In the genomic region with DNA sequence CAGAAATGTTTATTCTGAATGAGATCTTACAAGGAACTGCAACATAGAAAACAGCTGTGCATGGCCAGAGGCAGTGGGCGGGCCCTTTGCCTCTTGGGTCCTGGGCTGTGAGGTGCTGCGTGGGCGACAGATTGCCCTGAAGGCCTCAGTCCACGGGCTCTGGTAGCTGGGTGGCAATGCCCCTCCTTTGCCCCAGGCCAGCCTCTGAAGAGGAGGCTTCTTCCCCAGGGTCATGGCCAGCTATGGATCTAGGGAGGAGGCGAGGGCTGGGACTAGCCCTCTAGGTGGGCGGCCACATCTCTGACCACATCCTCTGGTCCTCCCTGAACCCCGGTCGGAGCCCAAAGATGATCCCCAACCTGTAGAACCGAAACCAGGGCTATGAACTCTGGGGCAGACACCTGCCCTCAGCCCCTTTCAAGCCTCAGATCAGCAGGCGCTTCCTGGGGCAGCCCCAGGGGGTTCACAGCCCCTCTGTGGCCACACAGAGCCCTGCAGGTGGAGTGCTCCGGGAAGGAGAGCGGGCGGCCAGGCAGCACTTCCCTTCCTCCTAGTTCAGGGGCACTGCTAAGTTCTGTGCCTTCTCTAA, we compare ENCODE assay signal across 8 cellular contexts. TPM values are rescaled to one million over a fixed set of nuclear protein-coding genes. Genes with fewer than 3 reads are reported as not detected.
DNase-seq lines count a peak whose midpoint lies in the region; ATAC-seq and TF ChIP-seq lines count a peak whose summit lies in the region.

No MANE protein-coding gene starts in this region.

- peak overlapping the region; percentile 61 for H3K4me3 Mint-ChIP-seq in activated T-helper 1 cell treated with anti-CD3 and anti-CD28 coated beads, Interleukin-12 subunit alpha, Interleukin-12 subunit beta, Interleukin-2, Interleukin-4 antibody, amounts not matched to agents 30 ng/mL and 10 ng/mL and 1 ng/mL, durations not matched to agents 14 hours and 24 hours and 36 hours
- peak overlapping the region; percentile 34 to 80 (median 70) for H3K4me3 Mint-ChIP-seq in naive thymus-derived CD8-positive, alpha-beta T cell

- no peaks in the 10 kb centered on the region for H3K27me3 Mint-ChIP-seq in activated T-helper 1 cell treated with anti-CD3 and anti-CD28 coated beads, Interleukin-12 subunit alpha, Interleukin-12 subunit beta, Interleukin-2, Interleukin-4 antibody, amounts not matched to agents 30 ng/mL and 10 ng/mL and 1 ng/mL, durations not matched to agents 14 hours and 24 hours and 36 hours (ENCODE audit: insufficient read depth)
- no peaks in the 10 kb centered on the region for H3K27me3 Mint-ChIP-seq in naive thymus-derived CD8-positive, alpha-beta T cell

- peak; percentile 90 for DNase-seq in GM10266 (ENCODE audit: extremely low spot score)
- DNase-seq in activated T-helper 1 cell treated with anti-CD3 and anti-CD28 coated beads, Interleukin-12 subunit alpha, Interleukin-12 subunit beta, Interleukin-2, Interleukin-4 antibody, amounts not matched to agents 30 ng/mL and 10 ng/mL and 1 ng/mL, durations not matched to agents 14 hours and 24 hours and 36 hours (ENCODE audit: low spot score): peak; percentile 54
- DNase-seq in naive thymus-derived CD8-positive, alpha-beta T cell: peak in 9 of 10 donors; percentile 49 to 78 (median 58)
- no peak for DNase-seq in head of caudate nucleus
- DNase-seq in putamen (ENCODE audit: low spot score): no peak
- no peak for DNase-seq in NCI-H1092 treated with DMSO at 0.1 percent for 48 hours (lab: John Stamatoyannopoulos, UW)

- ATAC-seq in GM19455 (IDR thresholded peaks at IDR 0.05; ENCODE audit: unreplicated experiment): peak; percentile 58
- ATAC-seq in HG03432 (IDR thresholded peaks at IDR 0.05; ENCODE audit: unreplicated experiment): peak; percentile 72
- ATAC-seq in naive thymus-derived CD8-positive, alpha-beta T cell: peak; percentile 51 to 70

- H3K27ac Mint-ChIP-seq in activated T-helper 1 cell treated with anti-CD3 and anti-CD28 coated beads, Interleukin-12 subunit alpha, Interleukin-12 subunit beta, Interleukin-2, Interleukin-4 antibody, amounts not matched to agents 30 ng/mL and 10 ng/mL and 1 ng/mL, durations not matched to agents 14 hours and 24 hours and 36 hours: peak overlapping the region; percentile 82
- peak overlapping the region; percentile 90 to 96 (median 94) for H3K27ac Mint-ChIP-seq in naive thymus-derived CD8-positive, alpha-beta T cell

- POLR2A ChIA-PET in naive thymus-derived CD8-positive, alpha-beta T cell (lab: Charles Lee): interaction anchor here (1.1 to 29.4 kb wide), 7 partner anchors 27 to 266 kb away, joined by 3 to 2449 read pairs (median 5); partner anchors contain the start of genes EHD1, RASGRP2, SF1 and ZNHIT2

- H3K9me3 Mint-ChIP-seq in activated T-helper 1 cell treated with anti-CD3 and anti-CD28 coated beads, Interleukin-12 subunit alpha, Interleukin-12 subunit beta, Interleukin-2, Interleukin-4 antibody, amounts not matched to agents 30 ng/mL and 10 ng/mL and 1 ng/mL, durations not matched to agents 14 hours and 24 hours and 36 hours: no peaks in the 10 kb centered on the region
- H3K9me3 Mint-ChIP-seq in naive thymus-derived CD8-positive, alpha-beta T cell: no peaks in the 10 kb centered on the region

- H3K4me1 Mint-ChIP-seq in activated T-helper 1 cell treated with anti-CD3 and anti-CD28 coated beads, Interleukin-12 subunit alpha, Interleukin-12 subunit beta, Interleukin-2, Interleukin-4 antibody, amounts not matched to agents 30 ng/mL and 10 ng/mL and 1 ng/mL, durations not matched to agents 14 hours and 24 hours and 36 hours (ENCODE audit: low read depth): peaks cover 65% of the 10 kb centered on the region
- H3K4me1 Mint-ChIP-seq in naive thymus-derived CD8-positive, alpha-beta T cell: peaks cover 46 to 91% (median 84%) of the 10 kb centered on the region in 4 donors

- peak; percentile 40 for TF ChIP-seq CTCF in GM10266 (IDR thresholded peaks at IDR 0.05; ENCODE audit: control insufficient read depth, insufficient read depth, low read depth, missing control alignments)

- peaks cover 21% of the 10 kb centered on the region for H3K36me3 Mint-ChIP-seq in activated T-helper 1 cell treated with anti-CD3 and anti-CD28 coated beads, Interleukin-12 subunit alpha, Interleukin-12 subunit beta, Interleukin-2, Interleukin-4 antibody, amounts not matched to agents 30 ng/mL and 10 ng/mL and 1 ng/mL, durations not matched to agents 14 hours and 24 hours and 36 hours (ENCODE audit: low read depth)
- H3K36me3 Mint-ChIP-seq in naive thymus-derived CD8-positive, alpha-beta T cell: peaks cover 0 to 27% (median 6%) of the 10 kb centered on the region in 3 donors

- intact Hi-C loops in activated T-helper 1 cell treated with anti-CD3 and anti-CD28 coated beads, Interleukin-12 subunit alpha, Interleukin-12 subunit beta, Interleukin-2, Interleukin-4 antibody, amounts not matched to agents 30 ng/mL and 10 ng/mL and 1 ng/mL, durations not matched to agents 14 hours and 24 hours and 36 hours (cut with micrococcal nuclease): loop anchor here (1.0 to 2.0 kb wide), 3 partner anchors 8 to 34 kb away; no protein-coding TSS in a partner anchor
- intact Hi-C loops in head of caudate nucleus (cut with DNase I): no loop called here

RNA-seq across cellular contexts. Expression of gene CDC42BPG, which starts 6.6 kb away (rescaled TPM):
- 0.29 and 0.44 TPM in 2 replicates for total RNA-seq in activated T-helper 1 cell treated with anti-CD3 and anti-CD28 coated beads, Interleukin-12 subunit alpha, Interleukin-12 subunit beta, Interleukin-2, Interleukin-4 antibody, amounts not matched to agents 30 ng/mL and 10 ng/mL and 1 ng/mL, durations not matched to agents 14 hours and 24 hours and 36 hours
- total RNA-seq in naive thymus-derived CD8-positive, alpha-beta T cell: 10 to 100 TPM in 1 of 2 experiments, 1 to 10 TPM in 1; 9.0 to 10.3 TPM
- under 1 TPM; 0.09 to 0.38 (median 0.13) TPM for polyA plus RNA-seq in naive thymus-derived CD8-positive, alpha-beta T cell

RNA-seq across cellular contexts. Expression of gene EHD1, which starts 27.3 kb away (rescaled TPM):
- 88.0 and 96.9 TPM in 2 replicates for total RNA-seq in activated T-helper 1 cell treated with anti-CD3 and anti-CD28 coated beads, Interleukin-12 subunit alpha, Interleukin-12 subunit beta, Interleukin-2, Interleukin-4 antibody, amounts not matched to agents 30 ng/mL and 10 ng/mL and 1 ng/mL, durations not matched to agents 14 hours and 24 hours and 36 hours
- 100 to 1,000 TPM; 217 to 226 TPM for total RNA-seq in naive thymus-derived CD8-positive, alpha-beta T cell
- 100 to 1,000 TPM; 137 to 164 (median 154) TPM for polyA plus RNA-seq in naive thymus-derived CD8-positive, alpha-beta T cell

RNA-seq across cellular contexts. Expression of gene MEN1, which starts 40.7 kb away (rescaled TPM):
- total RNA-seq in activated T-helper 1 cell treated with anti-CD3 and anti-CD28 coated beads, Interleukin-12 subunit alpha, Interleukin-12 subunit beta, Interleukin-2, Interleukin-4 antibody, amounts not matched to agents 30 ng/mL and 10 ng/mL and 1 ng/mL, durations not matched to agents 14 hours and 24 hours and 36 hours: 39.6 and 43.8 TPM in 2 replicates
- 10 to 100 TPM; 50.7 to 54.1 TPM for total RNA-seq in naive thymus-derived CD8-positive, alpha-beta T cell
- polyA plus RNA-seq in naive thymus-derived CD8-positive, alpha-beta T cell: 10 to 100 TPM; 22.1 to 57.4 (median 36.1) TPM

RNA-seq across cellular contexts. Expression of gene MAP4K2, which starts 48.1 kb away (rescaled TPM):
- 70.2 and 70.7 TPM in 2 replicates for total RNA-seq in activated T-helper 1 cell treated with anti-CD3 and anti-CD28 coated beads, Interleukin-12 subunit alpha, Interleukin-12 subunit beta, Interleukin-2, Interleukin-4 antibody, amounts not matched to agents 30 ng/mL and 10 ng/mL and 1 ng/mL, durations not matched to agents 14 hours and 24 hours and 36 hours
- 100 to 1,000 TPM; 128 to 135 TPM for total RNA-seq in naive thymus-derived CD8-positive, alpha-beta T cell
- polyA plus RNA-seq in naive thymus-derived CD8-positive, alpha-beta T cell: 10 to 100 TPM; 26.6 to 55.5 (median 30.3) TPM

Comparison
In these comparisons a context has a peak if more than half of its experiments do, and no peak if none do; other contexts are left out.
1. DNase-seq: peak in GM10266 (single experiment), activated T-helper 1 cell treated with anti-CD3 and anti-CD28 coated beads, Interleukin-12 subunit alpha, Interleukin-12 subunit beta, Interleukin-2, Interleukin-4 antibody, amounts not matched to agents 30 ng/mL and 10 ng/mL and 1 ng/mL, durations not matched to agents 14 hours and 24 hours and 36 hours (single experiment) and naive thymus-derived CD8-positive, alpha-beta T cell (9 of 10); none in head of caudate nucleus (0 of 42), putamen (single experiment) and NCI-H1092 treated with DMSO at 0.1 percent for 48 hours (single experiment).
2. Peak in every context shown above with its lines, with median percentiles within 50 percentile points of each other: ATAC-seq.